Comparison of ENCODE assay signal across 8 cellular contexts in the genomic region with DNA sequence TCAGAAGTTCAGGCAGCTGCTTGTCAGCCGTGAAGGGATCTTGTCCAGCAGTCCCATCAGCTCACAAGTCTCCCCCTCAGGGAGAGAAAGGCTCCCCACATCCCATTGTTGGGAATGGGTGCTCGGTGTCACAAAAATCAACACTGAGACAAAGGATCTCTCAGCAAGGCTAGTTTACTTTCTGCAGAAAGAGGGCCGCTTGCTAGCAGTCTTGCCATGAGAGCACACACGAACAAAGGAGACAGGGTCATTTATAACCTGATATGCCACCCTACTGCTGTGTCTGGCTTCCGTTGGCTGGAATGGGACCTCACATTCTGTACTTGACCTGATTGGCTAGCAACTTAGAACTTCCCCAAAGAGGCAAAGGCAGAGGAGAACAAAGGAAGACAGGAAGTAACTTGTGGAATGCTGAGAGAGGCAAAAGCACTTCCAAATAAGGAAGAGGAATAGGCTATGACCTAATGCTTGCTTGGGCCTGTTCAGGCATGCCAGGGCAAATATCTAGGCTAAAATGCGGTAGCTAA. TPM values are rescaled to one million over a fixed set of nuclear protein-coding genes. Genes with fewer than 3 reads are reported as not detected.
A peak's percentile ranks its signal among the peaks of the same experiment; 100 is the strongest.
DNase-seq lines count a peak whose midpoint lies in the region; ATAC-seq and TF ChIP-seq lines count a peak whose summit lies in the region.

No MANE protein-coding gene starts in this region.

- intact Hi-C loops in ovary (cut with DNase I) = no loop called here

- H3K36me3 ChIP-seq in ovary = no peaks in the 10 kb centered on the region

- H3K27me3 ChIP-seq in ovary = no peaks in the 10 kb centered on the region

- DNase-seq in ACHN (peak; percentile 93), HT1080 (ENCODE audit: low read depth) (peak; percentile 99), SIG-M5 treated with dmso at 0.1 percent for 504 hours (lab: John Stamatoyannopoulos, UW; ENCODE audit: unreplicated experiment) (peak; percentile 92), fibroblast of peridontal ligament (ENCODE audit: extremely low read depth) (peak; percentile 92), ovary (peak in 3 of 5 donors; percentile 7 to 41 (median 30))
- no peak for DNase-seq in stimulated activated CD8-positive, alpha-beta memory T cell treated with anti-CD3 and anti-CD28 coated beads, Interleukin-4, amount 100 ng/mL, for 48 hours

- TF ChIP-seq POLR2A in ovary (IDR thresholded peaks at IDR 0.05) = no peak

- peaks cover 20% of the 10 kb centered on the region for H3K4me1 ChIP-seq in ovary (ENCODE audit: insufficient read depth)

- H3K27ac ChIP-seq in ovary = peak overlapping the region in 1 of 2 donors; percentile 22

- no peak for TF ChIP-seq EP300 in ovary (IDR thresholded peaks at IDR 0.05)

- peak overlapping the region; percentile 1 for H3K4me3 ChIP-seq in ovary

- ATAC-seq in HG03432 (IDR thresholded peaks at IDR 0.05; ENCODE audit: unreplicated experiment) (no peak), GM19395 (IDR thresholded peaks at IDR 0.05; ENCODE audit: unreplicated experiment) (no peak)

- WGBS in ovary, 3 donors = 35 to 52% (median 43%) methylated on average over 6 of the region's 6 CpGs

- no peak for TF ChIP-seq CTCF in ovary (IDR thresholded peaks at IDR 0.05)

- H3K9me3 ChIP-seq in ovary = no peaks in the 10 kb centered on the region

- in situ Hi-C loops in ACHN (cut with HindIII; ENCODE audit: low pct_ligation_motif_present, low pct_unique_long_range_greater_than_20kb, low sequenced_read_pairs) = no loop called here

RNA-seq across cellular contexts. Expression of a gene that starts 8.7 kb away (rescaled TPM):
- total RNA-seq in HT1080 (2014; rRNA removed; shearing (Covaris generic)) = 1.7 and 1.9 TPM in 2 replicates
- polyA plus RNA-seq in HT1080 (2015; cell fraction: cytosol; rRNA removed) = not detected in 2 replicates
- 0.26 TPM in 1 of 2 replicates, not detected in the other for polyA plus RNA-seq in HT1080 (2015; cell fraction: nucleus; rRNA removed)
- total RNA-seq in ovary = not detected
- polyA plus RNA-seq in ovary = not detected

RNA-seq across cellular contexts. Expression of a gene that starts 14.9 kb away (rescaled TPM):
- not detected in 2 replicates for total RNA-seq in HT1080 (2014; rRNA removed; shearing (Covaris generic))
- polyA plus RNA-seq in HT1080 (2015; cell fraction: cytosol; rRNA removed) = 0.72 TPM in 1 of 2 replicates, not detected in the other
- 0.06 TPM in 1 of 2 replicates, not detected in the other for polyA plus RNA-seq in HT1080 (2015; cell fraction: nucleus; rRNA removed)
- under 1 TPM in 2 of 7 donors, not detected in 5; 0.23 to 0.27 TPM for total RNA-seq in ovary
- not detected for polyA plus RNA-seq in ovary
